ENCODE assay signal across 29 cellular contexts in the genomic region with DNA sequence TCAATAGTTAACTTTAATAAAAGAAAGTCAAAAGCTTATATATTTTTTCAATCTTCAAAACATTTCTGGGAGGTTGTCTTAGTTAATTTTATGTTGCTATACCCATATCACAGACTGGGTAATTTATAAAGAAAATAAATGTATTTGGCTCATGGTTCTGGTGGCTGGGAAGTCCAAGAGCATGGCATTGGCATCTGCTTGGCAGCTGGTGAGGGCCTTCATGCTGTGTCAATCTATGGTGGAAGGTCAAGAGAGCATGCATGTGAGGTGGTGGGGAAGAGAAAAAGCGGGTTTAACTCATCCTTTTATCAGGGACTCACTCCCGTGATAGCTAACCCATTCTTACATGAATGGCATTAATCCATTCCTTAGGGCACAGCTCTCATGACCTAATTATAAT.
"Had no signal": no experiment of that assay in that cellular context is flagged by ENCODE, and none has a peak within 500 bp of the region (broad histone marks: within the 10 kb centered on the region; RNA-seq: fewer than 3 reads in every experiment).

No MANE protein-coding gene starts in this region.

- H3K36me3 Mint-ChIP-seq: activated CD4-positive, alpha-beta memory T cell treated with anti-CD3 and anti-CD28 coated beads for 36 hours; activated CD8-positive, alpha-beta memory T cell treated with anti-CD3 and anti-CD28 coated beads, Interleukin-2, amount 10 ng/mL, durations not matched to agents 7 days and 5 days; activated naive CD4-positive, alpha-beta T cell treated with anti-CD3 and anti-CD28 coated beads, Interleukin-2, amount 10 ng/mL, durations not matched to agents 7 days and 5 days; activated naive CD8-positive, alpha-beta T cell treated with anti-CD3 and anti-CD28 coated beads, Interleukin-2, amount 10 ng/mL, durations not matched to agents 7 days and 5 days; brain had no signal

- H3K4me3 ChIP-seq: ascending aorta, coronary artery, gastrocnemius medialis, heart left ventricle had no signal

- H3K27ac ChIP-seq: ascending aorta, coronary artery, gastrocnemius medialis, heart left ventricle had no signal

- ATAC-seq: activated CD4-positive, alpha-beta T cell treated with anti-CD3 and anti-CD28 coated beads for 36 hours; activated CD8-positive, alpha-beta memory T cell treated with anti-CD3 and anti-CD28 coated beads, Interleukin-2, amount 10 ng/mL, durations not matched to agents 7 days and 5 days; activated CD8-positive, alpha-beta T cell treated with anti-CD3 and anti-CD28 coated beads, Interleukin-2, amount 10 ng/mL, durations not matched to agents 7 days and 5 days; activated naive CD4-positive, alpha-beta T cell treated with anti-CD3 and anti-CD28 coated beads, Interleukin-2, amount 50 U/mL, for 72 hours; effector memory CD8-positive, alpha-beta T cell; gastrocnemius medialis; heart left ventricle had no signal

- H3K27ac Mint-ChIP-seq: activated CD4-positive, alpha-beta memory T cell treated with anti-CD3 and anti-CD28 coated beads for 36 hours; activated CD4-positive, alpha-beta T cell treated with anti-CD3 and anti-CD28 coated beads for 36 hours; activated CD4-positive, alpha-beta T cell treated with anti-CD3 and anti-CD28 coated beads, Interleukin-2, amount 10 ng/mL, durations not matched to agents 24 days and 14 days; activated CD8-positive, alpha-beta memory T cell treated with anti-CD3 and anti-CD28 coated beads, Interleukin-2, amount 10 ng/mL, durations not matched to agents 7 days and 5 days; activated CD8-positive, alpha-beta T cell treated with anti-CD3 and anti-CD28 coated beads, Interleukin-2, amount 10 ng/mL, durations not matched to agents 7 days and 5 days; activated naive CD4-positive, alpha-beta T cell treated with anti-CD3 and anti-CD28 coated beads, Interleukin-2, amount 10 ng/mL, durations not matched to agents 7 days and 5 days; activated naive CD4-positive, alpha-beta T cell treated with anti-CD3 and anti-CD28 coated beads, Interleukin-2, amount 50 U/mL, for 72 hours; activated naive CD8-positive, alpha-beta T cell treated with anti-CD3 and anti-CD28 coated beads, Interleukin-2, amount 10 ng/mL, durations not matched to agents 7 days and 5 days; activated T-helper 1 cell treated with anti-CD3 and anti-CD28 coated beads, Interleukin-12 subunit alpha, Interleukin-12 subunit beta, Interleukin-2, Interleukin-4 antibody, amounts not matched to agents 30 ng/mL and 10 ng/mL and 1 ng/mL, durations not matched to agents 14 hours and 24 hours and 36 hours; activated T-helper 2 cell treated with anti-CD3 and anti-CD28 coated beads, Interferon-gamma antibody, Interleukin-2, Interleukin-4, amounts not matched to agents 10 μg/mL and 5 μg/mL and 100 μg/mL, durations not matched to agents 14 hours and 24 hours and 36 hours; brain; dendritic cell treated with granulocyte-macrophage colony-stimulating factor and Interleukin-4, amounts not matched to agents 40 ng/mL and 50 ng/mL, for 4 days; effector memory CD8-positive, alpha-beta T cell had no signal

- H3K9me3 ChIP-seq: ascending aorta, gastrocnemius medialis had no signal

- H3K27me3 Mint-ChIP-seq: activated naive CD4-positive, alpha-beta T cell treated with anti-CD3 and anti-CD28 coated beads, Interleukin-2, amount 10 ng/mL, durations not matched to agents 7 days and 5 days; brain; dendritic cell treated with granulocyte-macrophage colony-stimulating factor and Interleukin-4, amounts not matched to agents 40 ng/mL and 50 ng/mL, for 4 days had no signal

- H3K27me3 ChIP-seq: ascending aorta, gastrocnemius medialis, heart left ventricle had no signal

- H3K4me3 Mint-ChIP-seq: activated CD4-positive, alpha-beta memory T cell treated with anti-CD3 and anti-CD28 coated beads for 36 hours; activated CD4-positive, alpha-beta T cell treated with anti-CD3 and anti-CD28 coated beads for 36 hours; activated CD4-positive, alpha-beta T cell treated with anti-CD3 and anti-CD28 coated beads, Interleukin-2, amount 10 ng/mL, durations not matched to agents 24 days and 14 days; activated CD8-positive, alpha-beta memory T cell treated with anti-CD3 and anti-CD28 coated beads, Interleukin-2, amount 10 ng/mL, durations not matched to agents 7 days and 5 days; activated CD8-positive, alpha-beta T cell treated with anti-CD3 and anti-CD28 coated beads, Interleukin-2, amount 10 ng/mL, durations not matched to agents 7 days and 5 days; activated naive CD4-positive, alpha-beta T cell treated with anti-CD3 and anti-CD28 coated beads, Interleukin-2, amount 10 ng/mL, durations not matched to agents 7 days and 5 days; activated naive CD8-positive, alpha-beta T cell treated with anti-CD3 and anti-CD28 coated beads, Interleukin-2, amount 10 ng/mL, durations not matched to agents 7 days and 5 days; activated T-helper 1 cell treated with anti-CD3 and anti-CD28 coated beads, Interleukin-12 subunit alpha, Interleukin-12 subunit beta, Interleukin-2, Interleukin-4 antibody, amounts not matched to agents 30 ng/mL and 10 ng/mL and 1 ng/mL, durations not matched to agents 14 hours and 24 hours and 36 hours; brain; central memory CD8-positive, alpha-beta T cell; dendritic cell treated with granulocyte-macrophage colony-stimulating factor and Interleukin-4, amounts not matched to agents 40 ng/mL and 50 ng/mL, for 4 days; effector memory CD8-positive, alpha-beta T cell had no signal

- DNase-seq: activated CD4-positive, alpha-beta memory T cell treated with anti-CD3 and anti-CD28 coated beads for 36 hours; activated CD4-positive, alpha-beta T cell treated with anti-CD3 and anti-CD28 coated beads for 36 hours; activated CD4-positive, alpha-beta T cell treated with anti-CD3 and anti-CD28 coated beads, Interleukin-2, amount 10 ng/mL, durations not matched to agents 24 days and 14 days; activated CD4-positive, CD25-positive, alpha-beta regulatory T cell; activated CD4-positive, CD25-positive, alpha-beta regulatory T cell treated with anti-CD3 and anti-CD28 coated beads, Interleukin-2, amount 50 U/mL, for 72 hours; activated CD8-positive, alpha-beta memory T cell treated with anti-CD3 and anti-CD28 coated beads, Interleukin-2, amount 10 ng/mL, durations not matched to agents 7 days and 5 days; activated CD8-positive, alpha-beta memory T cell treated with anti-CD3 and anti-CD28 coated beads, Interleukin-2, amount 50 U/mL, for 4 hours; activated CD8-positive, alpha-beta T cell treated with anti-CD3 and anti-CD28 coated beads, Interleukin-2, amount 10 ng/mL, durations not matched to agents 7 days and 5 days; activated effector memory CD4-positive, alpha-beta T cell treated with anti-CD3 and anti-CD28 coated beads, Interleukin-2, amount 50 U/mL, for 16 hours; activated naive CD4-positive, alpha-beta T cell; activated naive CD4-positive, alpha-beta T cell treated with anti-CD3 and anti-CD28 coated beads, Interleukin-2, amount 10 ng/mL, durations not matched to agents 7 days and 5 days; activated naive CD8-positive, alpha-beta T cell treated with anti-CD3 and anti-CD28 coated beads, Interleukin-2, amount 10 ng/mL, durations not matched to agents 7 days and 5 days; activated T-cell treated with anti-CD3 and anti-CD28 coated beads, Interleukin-2, amount 50 U/mL, for 1 hour; activated T-cell treated with anti-CD3 and anti-CD28 coated beads, Interleukin-2, amount 50 U/mL, for 48 hours; effector CD4-positive, alpha-beta T cell; effector memory CD8-positive, alpha-beta T cell; foreskin fibroblast; gastrocnemius medialis; glutamatergic neuron; heart left ventricle; T-helper 2 cell had no signal

- H3K4me1 Mint-ChIP-seq: activated naive CD4-positive, alpha-beta T cell treated with anti-CD3 and anti-CD28 coated beads, Interleukin-2, amount 10 ng/mL, durations not matched to agents 7 days and 5 days; activated naive CD8-positive, alpha-beta T cell treated with anti-CD3 and anti-CD28 coated beads, Interleukin-2, amount 10 ng/mL, durations not matched to agents 7 days and 5 days; central memory CD8-positive, alpha-beta T cell had no signal
